Comparison of ENCODE assay signal across 17 cellular contexts in genomic region chr17:32126325-32126724, GRCh38. TPM values are rescaled to one million over a fixed set of nuclear protein-coding genes. Genes with fewer than 3 reads are reported as not detected.
DNase-seq lines count a peak whose midpoint lies in the region; ATAC-seq, FAIRE-seq and TF ChIP-seq lines count a peak whose summit lies in the region.
"Had no signal": no experiment of that assay in that cellular context is flagged by ENCODE, and none has a peak within 500 bp of the region (broad histone marks: within the 10 kb centered on the region; RNA-seq: fewer than 3 reads in every experiment).

No MANE protein-coding gene starts in this region.

- no peaks in the 10 kb centered on the region; a peak in 1 of 5 replicates for H3K27me3 ChIP-seq in HepG2 (ENCODE audit: control insufficient read depth in 1 of 2, insufficient read depth in 2 of 2, low read length in 2 of 2)
- H3K27me3 ChIP-seq in right lobe of liver, result no peaks in the 10 kb centered on the region
- H3K27me3 ChIP-seq: SJCRH30 had no signal

- H2AFZ ChIP-seq in HepG2 (ENCODE audit: low read length), result no peak overlapping the region

- H3K9me3 Mint-ChIP-seq in activated naive CD8-positive, alpha-beta T cell treated with anti-CD3 and anti-CD28 coated beads, Interleukin-2, amount 10 ng/mL, durations not matched to agents 7 days and 5 days, result no peaks in the 10 kb centered on the region
- no peaks in the 10 kb centered on the region for H3K9me3 Mint-ChIP-seq in natural killer cell
- H3K9me3 Mint-ChIP-seq: stimulated activated effector memory CD8-positive, alpha-beta T cell treated with anti-CD3 and anti-CD28 coated beads, Interleukin-12 subunit alpha, Interleukin-12 subunit beta, amount 100 ng/mL, for 72 hours had no signal

- H3K36me3 ChIP-seq in HepG2 (replicated peaks in 1 of 2; ENCODE audit: control insufficient read depth in 1 of 2, insufficient read depth in 2 of 2, low read length in 2 of 2) (no peaks in the 10 kb centered on the region), right lobe of liver (no peaks in the 10 kb centered on the region)
- H3K36me3 ChIP-seq: SJCRH30 had no signal

- H3K4me2 ChIP-seq in HepG2 (ENCODE audit: low read depth, low read length), result peak overlapping the region; percentile 73; the same call in 1 of the 2 replicates

- 19% methylated on average over 4 of the region's 4 CpGs for WGBS in HepG2 (ENCODE audit: low lambda C conversion rate)
- WGBS in right lobe of liver (ENCODE audit: insufficient coverage, low coverage, low lambda C conversion rate, missing lambda C conversion rate), result 32% methylated on average over 4 of the region's 4 CpGs

- TF ChIP-seq RAD21 in HepG2 (CRISPR knock-in tag; IDR thresholded peaks at IDR 0.05), result no peak

- POLR2A ChIA-PET in HepG2 (lab: Yijun Ruan, JAX), result no interaction called here
- POLR2A ChIA-PET in activated naive CD8-positive, alpha-beta T cell treated with anti-CD3 and anti-CD28 coated beads, Interleukin-2, amount 10 ng/mL, durations not matched to agents 7 days and 5 days (lab: Charles Lee), result interaction anchor here (0.6 to 4.2 kb wide), 9 partner anchors 9 to 318 kb away, joined by 3 to 34 read pairs (median 3); partner anchors contain the start of gene LRRC37B

- TF ChIP-seq EP300 in HepG2 (IDR thresholded peaks at IDR 0.05; ENCODE audit: low read depth in 2 of 2, low read length in 2 of 2), result no peak
- TF ChIP-seq EP300 in HepG2 (CRISPR knock-in tag; IDR thresholded peaks at IDR 0.05; ENCODE audit: borderline replicate concordance), result no peak

- FAIRE-seq in HepG2 (lab: Jason Lieb, UNC), result no peak

- TF ChIP-seq POLR2A in HepG2 (IDR thresholded peaks at IDR 0.05; ENCODE audit: insufficient read depth in 1 of 2, low read depth in 2 of 2, low read length in 2 of 2) (no peak), right lobe of liver (IDR thresholded peaks at IDR 0.05) (no peak)

- peaks cover 2% of the 10 kb centered on the region for H3K27me3 Mint-ChIP-seq in activated naive CD8-positive, alpha-beta T cell treated with anti-CD3 and anti-CD28 coated beads, Interleukin-2, amount 10 ng/mL, durations not matched to agents 7 days and 5 days
- no peaks in the 10 kb centered on the region for H3K27me3 Mint-ChIP-seq in natural killer cell (ENCODE audit: low read depth in 2 of 2)

- intact Hi-C loops in HepG2 (cut with micrococcal nuclease; ENCODE audit: unreplicated experiment) (no loop called here), right lobe of liver (cut with DNase I) (no loop called here), natural killer cell (cut with micrococcal nuclease) (no loop called here)

- no peak; the same call in 2 of the 3 replicates for ATAC-seq in HepG2
- no peak for ATAC-seq in right lobe of liver
- ATAC-seq in activated naive CD8-positive, alpha-beta T cell treated with anti-CD3 and anti-CD28 coated beads, Interleukin-2, amount 10 ng/mL, durations not matched to agents 7 days and 5 days (ENCODE audit: low read depth), result no peak
- no peak for ATAC-seq in natural killer cell
- ATAC-seq in HG03565 (IDR thresholded peaks at IDR 0.05; ENCODE audit: unreplicated experiment), result no peak
- ATAC-seq: esophagus mucosa, left lobe of liver had no signal

- H3K9me3 ChIP-seq in HepG2 (ENCODE audit: low read length) (no peaks in the 10 kb centered on the region), right lobe of liver (no peaks in the 10 kb centered on the region)
- H3K9me3 ChIP-seq: SJCRH30 had no signal

- no peaks in the 10 kb centered on the region for H3K79me2 ChIP-seq in HepG2 (ENCODE audit: insufficient read depth, low read length)

- peaks cover 22% of the 10 kb centered on the region for H3K36me3 Mint-ChIP-seq in activated naive CD8-positive, alpha-beta T cell treated with anti-CD3 and anti-CD28 coated beads, Interleukin-2, amount 10 ng/mL, durations not matched to agents 7 days and 5 days
- H3K36me3 Mint-ChIP-seq in natural killer cell, result no peaks in the 10 kb centered on the region
- H3K36me3 Mint-ChIP-seq: stimulated activated effector memory CD8-positive, alpha-beta T cell treated with anti-CD3 and anti-CD28 coated beads, Interleukin-12 subunit alpha, Interleukin-12 subunit beta, amount 100 ng/mL, for 72 hours had no signal

- H3K4me3 ChIP-seq in HepG2 (replicated peaks in 1 of 3; ENCODE audit: insufficient read depth in 1 of 3, low read depth in 2 of 3, low read length in 3 of 3) (no peak overlapping the region), right lobe of liver (no peak overlapping the region)

- TF ChIP-seq CTCF in HepG2 (CRISPR knock-in tag; IDR thresholded peaks at IDR 0.05) (no peak), right lobe of liver (IDR thresholded peaks at IDR 0.05) (no peak), natural killer cell (IDR thresholded peaks at IDR 0.05) (no peak)

- H3K4me1 ChIP-seq in HepG2 (ENCODE audit: insufficient read depth, low read length), result peaks cover 24% of the 10 kb centered on the region
- peaks cover 0 to 41% (median 10%) of the 10 kb centered on the region in 4 donors for H3K4me1 ChIP-seq in right lobe of liver

- H3K4me1 Mint-ChIP-seq in activated naive CD8-positive, alpha-beta T cell treated with anti-CD3 and anti-CD28 coated beads, Interleukin-2, amount 10 ng/mL, durations not matched to agents 7 days and 5 days, result peaks cover 26% of the 10 kb centered on the region
- peaks cover 14 to 28% of the 10 kb centered on the region in 2 donors for H3K4me1 Mint-ChIP-seq in natural killer cell

- CTCF ChIA-PET in HepG2 (lab: Yijun Ruan, JAX; ENCODE audit: low intra/inter-chr PET ratio, low total read pairs), result no interaction called here

- peak overlapping the region; percentile 100 for H3K27ac Mint-ChIP-seq in activated naive CD8-positive, alpha-beta T cell treated with anti-CD3 and anti-CD28 coated beads, Interleukin-2, amount 10 ng/mL, durations not matched to agents 7 days and 5 days
- H3K27ac Mint-ChIP-seq in natural killer cell, result peak overlapping the region; percentile 92 to 97

- H3K27ac ChIP-seq in HepG2 (ENCODE audit: extremely low read length, insufficient read depth, low read length) (no peak overlapping the region), right lobe of liver (peak overlapping the region in 1 of 3 donors; percentile 94)
- H3K27ac ChIP-seq: SJCRH30 had no signal

- in situ Hi-C loops in HepG2 (cut with HindIII; ENCODE audit: extremely low pct_ligation_motif_present, low pct_unique_long_range_greater_than_20kb), result no loop called here

- no peaks in the 10 kb centered on the region for H4K20me1 ChIP-seq in HepG2 (ENCODE audit: insufficient read depth, low read length)

- no peak overlapping the region for H3K4me3 Mint-ChIP-seq in activated naive CD8-positive, alpha-beta T cell treated with anti-CD3 and anti-CD28 coated beads, Interleukin-2, amount 10 ng/mL, durations not matched to agents 7 days and 5 days
- H3K4me3 Mint-ChIP-seq in natural killer cell, result peak overlapping the region; percentile 98

- DNase-seq in HepG2 (ENCODE audit: low spot score) (no peak), right lobe of liver (no peak), natural killer cell (no peak), NCI-H1930 (lab: John Stamatoyannopoulos, UW) (no peak), AG20443 (ENCODE audit: low spot score) (no peak), NCI-H748 treated with DMSO at 0.1 percent for 48 hours (lab: John Stamatoyannopoulos, UW) (no peak)
- DNase-seq in activated naive CD8-positive, alpha-beta T cell treated with anti-CD3 and anti-CD28 coated beads, Interleukin-2, amount 10 ng/mL, durations not matched to agents 7 days and 5 days, result no peak
- DNase-seq: anterior cingulate cortex, hippocampal formation, Karpas-422, NCI-H1417, NCI-H226 had no signal

- no TSS peak for BruUV-seq in HepG2 (replicated peaks; lab: Mats Ljungman, UMichigan)

- H3K9ac ChIP-seq in HepG2 (ENCODE audit: insufficient read depth, low read depth, low read length), result no peak overlapping the region

TF ChIP-seq in HepG2, 621 proteins besides CTCF, POLR2A, EP300 and RAD21 (continues in another document):
- TF ChIP-seq ZNF460 (CRISPR knock-in tag; IDR thresholded peaks at IDR 0.05; ENCODE audit: borderline replicate concordance) (peak; percentile 76; the same call in 1 of the 2 replicates), SIX1 (CRISPR knock-in tag; IDR thresholded peaks at IDR 0.05; ENCODE audit: borderline replicate concordance) (peak; percentile 38; the same call in 1 of the 2 replicates)

RNA-seq across cellular contexts. Expression of gene RHOT1, which starts 16.0 kb away (rescaled TPM):
- 25.6 and 29.5 TPM in 2 replicates for total RNA-seq in HepG2 (2016; rRNA removed; fragmentation: Illumina TruSeq; extraction: Trizol)
- total RNA-seq in HepG2 (2016; cell fraction: cytosol; rRNA removed; fragmentation: Illumina TruSeq; extraction: Trizol; ENCODE audit: low read depth), result 16.0 and 18.5 TPM in 2 replicates
- 28.1 and 32.3 TPM in 2 replicates for total RNA-seq in HepG2 (2016; cell fraction: insoluble cytoplasmic fraction; rRNA removed; fragmentation: Illumina TruSeq; extraction: Trizol)
- total RNA-seq in HepG2 (2016; cell fraction: membrane; rRNA removed; fragmentation: Illumina TruSeq; extraction: Trizol), result 28.9 and 30.2 TPM in 2 replicates
- 26.9 and 28.2 TPM in 2 replicates for total RNA-seq in HepG2 (2016; cell fraction: nucleus; rRNA removed; fragmentation: Illumina TruSeq; extraction: Trizol)
- 32.5 and 41.5 TPM in 2 replicates for polyA plus RNA-seq in HepG2 (2011; rRNA removed)
- polyA plus RNA-seq in HepG2 (2011; cell fraction: cytosol; rRNA removed), result 18.7 and 30.4 TPM in 2 replicates
- 9.7 and 15.2 TPM in 2 replicates for polyA plus RNA-seq in HepG2 (2011; cell fraction: nucleus; rRNA removed)
- polyA plus RNA-seq in HepG2 (2012), result 16.7 and 20.5 TPM in 2 replicates
- 7.1 and 8.2 TPM in 2 replicates for polyA plus RNA-seq in HepG2 (2016; cell fraction: cytosol; fragmentation: Illumina TruSeq; extraction: Trizol; ENCODE audit: low read depth)
- polyA plus RNA-seq in HepG2 (2016; cell fraction: insoluble cytoplasmic fraction; fragmentation: Illumina TruSeq; extraction: Trizol; ENCODE audit: low read depth), result 29.2 and 30.8 TPM in 2 replicates
- 20.4 and 22.8 TPM in 2 replicates for polyA plus RNA-seq in HepG2 (2016; cell fraction: membrane; fragmentation: Illumina TruSeq; extraction: Trizol; ENCODE audit: low read depth)
- 28.3 and 30.5 TPM in 2 replicates for polyA plus RNA-seq in HepG2 (2016; cell fraction: nucleus; fragmentation: Illumina TruSeq; extraction: Trizol; ENCODE audit: insufficient read depth, low read depth)
- 19.0 and 20.1 TPM in 2 replicates for polyA minus RNA-seq in HepG2 (2011; rRNA and poly(A)+ RNA removed; ENCODE audit: low replicate concordance)
- 17.0 and 19.7 TPM in 2 replicates for polyA minus RNA-seq in HepG2 (2011; cell fraction: cytosol; rRNA and poly(A)+ RNA removed)
- 48.0 and 48.5 TPM in 2 replicates for polyA minus RNA-seq in HepG2 (2011; cell fraction: nucleus; rRNA and poly(A)+ RNA removed)
- total RNA-seq in right lobe of liver, result 10 to 100 TPM; 12.0 to 24.5 (median 14.2) TPM
- total RNA-seq in activated naive CD8-positive, alpha-beta T cell treated with anti-CD3 and anti-CD28 coated beads, Interleukin-2, amount 10 ng/mL, durations not matched to agents 7 days and 5 days, result 10 to 100 TPM; 29.8 to 30.0 TPM
- 10 to 100 TPM; 25.1 to 32.7 (median 28.3) TPM for total RNA-seq in natural killer cell
